24 cellular contexts compared by ENCODE assay signal in the genomic region with DNA sequence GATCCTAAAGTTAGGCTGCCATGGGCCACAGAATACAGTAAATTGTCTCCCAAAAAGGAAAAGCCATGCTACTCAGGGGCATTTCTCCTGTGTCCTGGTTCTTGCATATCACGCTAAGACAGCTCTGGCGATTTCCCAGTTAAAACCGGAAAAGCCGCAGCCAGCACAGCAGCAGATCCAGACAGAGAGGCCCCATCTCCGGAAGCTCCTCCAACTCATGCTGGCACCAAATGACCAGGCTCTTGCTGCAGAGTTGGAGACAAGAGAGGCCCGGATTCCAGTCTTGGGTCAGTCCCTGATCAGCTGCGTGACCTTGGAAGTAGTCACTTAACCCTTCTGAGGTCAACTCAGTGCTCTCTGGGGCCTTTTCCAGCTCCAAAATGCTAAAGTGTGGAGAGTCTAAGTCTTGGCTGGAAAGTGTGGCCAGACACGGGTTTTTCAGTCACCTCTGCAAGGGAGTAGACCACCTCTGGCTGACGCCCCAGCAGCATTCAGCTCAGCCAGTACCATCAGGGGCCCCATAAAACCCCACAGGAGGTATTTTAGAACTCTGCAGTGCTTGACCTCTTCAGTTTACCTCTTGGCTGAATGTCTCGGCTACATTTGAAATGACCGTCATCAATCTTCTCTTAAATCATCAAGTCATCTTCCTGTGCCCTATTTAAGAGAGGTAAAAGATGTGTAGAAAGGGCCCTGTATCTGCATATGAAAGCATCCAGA. TPM values are rescaled to one million over a fixed set of nuclear protein-coding genes. Genes with fewer than 3 reads are reported as not detected.
"Had no signal": no experiment of that assay in that cellular context is flagged by ENCODE, and none has a peak within 500 bp of the region (broad histone marks: within the 10 kb centered on the region; RNA-seq: fewer than 3 reads in every experiment).

No MANE protein-coding gene starts in this region.

- H3K36me3 ChIP-seq: breast epithelium, gastrocnemius medialis, lower lobe of right lung, stomach, tibial artery had no signal

- H3K4me2 ChIP-seq: hepatocyte had no signal

- DNase-seq: activated CD4-positive, alpha-beta T cell treated with anti-CD3 and anti-CD28 coated beads, Interleukin-2, amount 10 ng/mL, durations not matched to agents 7 days and 5 days; activated CD4-positive, CD25-positive, alpha-beta regulatory T cell treated with anti-CD3 and anti-CD28 coated beads, Interleukin-2, amount 50 U/mL, for 72 hours; activated CD8-positive, alpha-beta T cell treated with anti-CD3 and anti-CD28 coated beads for 36 hours; activated naive CD8-positive, alpha-beta T cell treated with anti-CD3 and anti-CD28 coated beads, Interleukin-2, amount 50 U/mL, for 24 hours; activated T-cell treated with anti-CD3 and anti-CD28 coated beads, Interleukin-2, amount 50 U/mL, for 4 hours; amygdala; effector CD4-positive, alpha-beta T cell; gastrocnemius medialis; left colon; lower lobe of right lung; mesendoderm; posterior cingulate gyrus; stimulated activated CD4-positive, alpha-beta T cell treated with anti-CD3 and anti-CD28 coated beads, Interleukin-15, amount 100 ng/mL, for 24 hours; stimulated activated CD4-positive, alpha-beta T cell treated with anti-CD3 and anti-CD28 coated beads, Interleukin-2, amount 100 ng/mL, for 24 hours; stimulated activated naive B cell treated with anti-CD40 and anti-IgM and Interleukin-4, amounts not matched to agents 10 μg/mL and 1 μg/mL and 100 μg/mL, for 72 hours; stomach; T-helper 2 cell; tibial artery had no signal

- H3K4me1 ChIP-seq: breast epithelium, gastrocnemius medialis, lower lobe of right lung, stomach, tibial artery had no signal

- H3K27ac ChIP-seq: breast epithelium, hepatocyte, lower lobe of right lung, stomach, tibial artery had no signal

- H3K27me3 ChIP-seq: breast epithelium, gastrocnemius medialis, hepatocyte had no signal

- H3K9me3 ChIP-seq: breast epithelium, gastrocnemius medialis, lower lobe of right lung, stomach, tibial artery had no signal

- H2AFZ ChIP-seq: hepatocyte had no signal

- H3K79me2 ChIP-seq: hepatocyte had no signal

- ATAC-seq: activated CD8-positive, alpha-beta T cell treated with anti-CD3 and anti-CD28 coated beads for 36 hours; activated naive CD8-positive, alpha-beta T cell treated with anti-CD3 and anti-CD28 coated beads, Interleukin-2, amount 50 U/mL, for 24 hours; activated T-cell treated with anti-CD3 and anti-CD28 coated beads, Interleukin-2, amount 50 U/mL, for 4 hours; activated T-helper 17 cell treated with anti-CD3 and anti-CD28 coated beads, Interleukin-2, amount 50 U/mL, for 72 hours; gastrocnemius medialis; left colon; lower lobe of right lung; natural killer cell treated with Interleukin-12 subunit alpha and Interleukin-12 subunit beta and Interleukin-15 and Interleukin-18, amount 100 ng/mL, for 72 hours; stimulated activated naive B cell treated with anti-CD40 and anti-IgM and Interleukin-4, amounts not matched to agents 10 μg/mL and 1 μg/mL and 100 μg/mL, for 72 hours had no signal

- H3K4me3 ChIP-seq: breast epithelium, gastrocnemius medialis, hepatocyte, lower lobe of right lung, stomach, tibial artery had no signal

RNA-seq across cellular contexts. Expression of a gene that starts 16.2 kb away (rescaled TPM):
- total RNA-seq: activated CD4-positive, alpha-beta T cell treated with anti-CD3 and anti-CD28 coated beads, Interleukin-2, amount 10 ng/mL, durations not matched to agents 7 days and 5 days; activated CD8-positive, alpha-beta T cell treated with anti-CD3 and anti-CD28 coated beads for 36 hours; activated T-cell treated with anti-CD3 and anti-CD28 coated beads, Interleukin-2, amount 50 U/mL, for 4 hours; activated T-helper 17 cell treated with anti-CD3 and anti-CD28 coated beads, Interleukin-2, amount 50 U/mL, for 72 hours; lower lobe of right lung; mononuclear cell; natural killer cell treated with Interleukin-12 subunit alpha and Interleukin-12 subunit beta and Interleukin-15 and Interleukin-18, amount 100 ng/mL, for 72 hours; ureter had no signal
